In genomic region chr5:58582411-58583393, GRCh38 we compare ENCODE assay signal across 8 cellular contexts. TPM values are rescaled to one million over a fixed set of nuclear protein-coding genes. Genes with fewer than 3 reads are reported as not detected.
DNase-seq lines count a peak whose midpoint lies in the region; ATAC-seq and TF ChIP-seq lines count a peak whose summit lies in the region.

TSS of gene RAB3C (plus strand) at chr5:58583075. CDS start at chr5:58583209, 134 bp downstream.

- peak; percentile 98 for ATAC-seq in HG03571 (IDR thresholded peaks at IDR 0.05; ENCODE audit: unreplicated experiment)
- ATAC-seq in stimulated activated naive CD8-positive, alpha-beta T cell treated with anti-CD3 and anti-CD28 coated beads, Interleukin-15, amount 100 ng/mL, for 72 hours, result peak; percentile 99

- TF ChIP-seq CTCF in GM20000 (IDR thresholded peaks at IDR 0.05; ENCODE audit: extremely low read depth, missing control alignments), result no peak
- no peak for TF ChIP-seq CTCF in fibroblast of pulmonary artery (IDR thresholded peaks at IDR 0.05; ENCODE audit: low read length, missing control alignments)

- no peaks in the 10 kb centered on the region for H3K9me3 Mint-ChIP-seq in activated T-helper 1 cell treated with anti-CD3 and anti-CD28 coated beads, Interleukin-12 subunit alpha, Interleukin-12 subunit beta, Interleukin-2, Interleukin-4 antibody, amounts not matched to agents 30 ng/mL and 10 ng/mL and 1 ng/mL, durations not matched to agents 14 hours and 24 hours and 36 hours
- no peaks in the 10 kb centered on the region for H3K9me3 Mint-ChIP-seq in stimulated activated naive CD8-positive, alpha-beta T cell treated with anti-CD3 and anti-CD28 coated beads, Interleukin-15, amount 100 ng/mL, for 72 hours

- H3K4me1 Mint-ChIP-seq in activated T-helper 1 cell treated with anti-CD3 and anti-CD28 coated beads, Interleukin-12 subunit alpha, Interleukin-12 subunit beta, Interleukin-2, Interleukin-4 antibody, amounts not matched to agents 30 ng/mL and 10 ng/mL and 1 ng/mL, durations not matched to agents 14 hours and 24 hours and 36 hours (ENCODE audit: low read depth), result peaks cover 12% of the 10 kb centered on the region
- peaks cover 18% of the 10 kb centered on the region for H3K4me1 Mint-ChIP-seq in stimulated activated naive CD8-positive, alpha-beta T cell treated with anti-CD3 and anti-CD28 coated beads, Interleukin-15, amount 100 ng/mL, for 72 hours

- H3K27ac Mint-ChIP-seq in activated T-helper 1 cell treated with anti-CD3 and anti-CD28 coated beads, Interleukin-12 subunit alpha, Interleukin-12 subunit beta, Interleukin-2, Interleukin-4 antibody, amounts not matched to agents 30 ng/mL and 10 ng/mL and 1 ng/mL, durations not matched to agents 14 hours and 24 hours and 36 hours, result no peak within 1 kb of the TSS
- no peak within 1 kb of the TSS for H3K27ac Mint-ChIP-seq in stimulated activated naive CD8-positive, alpha-beta T cell treated with anti-CD3 and anti-CD28 coated beads, Interleukin-15, amount 100 ng/mL, for 72 hours

- peaks cover 37% of the 10 kb centered on the region for H3K27me3 Mint-ChIP-seq in activated T-helper 1 cell treated with anti-CD3 and anti-CD28 coated beads, Interleukin-12 subunit alpha, Interleukin-12 subunit beta, Interleukin-2, Interleukin-4 antibody, amounts not matched to agents 30 ng/mL and 10 ng/mL and 1 ng/mL, durations not matched to agents 14 hours and 24 hours and 36 hours (ENCODE audit: insufficient read depth)
- H3K27me3 Mint-ChIP-seq in stimulated activated naive CD8-positive, alpha-beta T cell treated with anti-CD3 and anti-CD28 coated beads, Interleukin-15, amount 100 ng/mL, for 72 hours, result peaks cover 47% of the 10 kb centered on the region

- H3K4me3 ChIP-seq in fibroblast of pulmonary artery (replicated peaks; ENCODE audit: low read depth, low read length), result peak within 1 kb of the TSS; percentile 69

- no peaks in the 10 kb centered on the region for H3K36me3 Mint-ChIP-seq in activated T-helper 1 cell treated with anti-CD3 and anti-CD28 coated beads, Interleukin-12 subunit alpha, Interleukin-12 subunit beta, Interleukin-2, Interleukin-4 antibody, amounts not matched to agents 30 ng/mL and 10 ng/mL and 1 ng/mL, durations not matched to agents 14 hours and 24 hours and 36 hours (ENCODE audit: low read depth)

- intact Hi-C loops in activated T-helper 1 cell treated with anti-CD3 and anti-CD28 coated beads, Interleukin-12 subunit alpha, Interleukin-12 subunit beta, Interleukin-2, Interleukin-4 antibody, amounts not matched to agents 30 ng/mL and 10 ng/mL and 1 ng/mL, durations not matched to agents 14 hours and 24 hours and 36 hours (cut with micrococcal nuclease), result no loop called here

- DNase-seq in D341Med (ENCODE audit: low spot score) (peak; percentile 92), GM20000 (ENCODE audit: low spot score) (peak; percentile 88), NCI-H748 treated with DMSO at 0.1 percent for 48 hours (lab: John Stamatoyannopoulos, UW) (peak; percentile 92), fibroblast of pulmonary artery (ENCODE audit: low read depth) (peak; percentile 94), myocyte (ENCODE audit: low read depth) (peak; percentile 95)
- peak; percentile 43 for DNase-seq in activated T-helper 1 cell treated with anti-CD3 and anti-CD28 coated beads, Interleukin-12 subunit alpha, Interleukin-12 subunit beta, Interleukin-2, Interleukin-4 antibody, amounts not matched to agents 30 ng/mL and 10 ng/mL and 1 ng/mL, durations not matched to agents 14 hours and 24 hours and 36 hours (ENCODE audit: low spot score)
- DNase-seq in stimulated activated naive CD8-positive, alpha-beta T cell treated with anti-CD3 and anti-CD28 coated beads, Interleukin-15, amount 100 ng/mL, for 72 hours, result peak; percentile 49 to 58

- H3K4me3 Mint-ChIP-seq in activated T-helper 1 cell treated with anti-CD3 and anti-CD28 coated beads, Interleukin-12 subunit alpha, Interleukin-12 subunit beta, Interleukin-2, Interleukin-4 antibody, amounts not matched to agents 30 ng/mL and 10 ng/mL and 1 ng/mL, durations not matched to agents 14 hours and 24 hours and 36 hours, result peak within 1 kb of the TSS; percentile 69
- peak within 1 kb of the TSS; percentile 75 to 84 for H3K4me3 Mint-ChIP-seq in stimulated activated naive CD8-positive, alpha-beta T cell treated with anti-CD3 and anti-CD28 coated beads, Interleukin-15, amount 100 ng/mL, for 72 hours

RNA-seq across cellular contexts. Expression of gene RAB3C, which starts in this region (rescaled TPM):
- not detected in 2 replicates for total RNA-seq in activated T-helper 1 cell treated with anti-CD3 and anti-CD28 coated beads, Interleukin-12 subunit alpha, Interleukin-12 subunit beta, Interleukin-2, Interleukin-4 antibody, amounts not matched to agents 30 ng/mL and 10 ng/mL and 1 ng/mL, durations not matched to agents 14 hours and 24 hours and 36 hours
- total RNA-seq in myocyte, result not detected in 2 replicates
- polyA plus RNA-seq in myocyte (2012), result not detected

Comparison
In these comparisons a context has a peak if more than half of its experiments do, and no peak if none do; other contexts are left out.
1. Peak in every context shown above with its lines: DNase-seq, ATAC-seq and H3K4me3 ChIP-seq.
2. Peak in DNase-seq in activated T-helper 1 cell treated with anti-CD3 and anti-CD28 coated beads, Interleukin-12 subunit alpha, Interleukin-12 subunit beta, Interleukin-2, Interleukin-4 antibody, amounts not matched to agents 30 ng/mL and 10 ng/mL and 1 ng/mL, durations not matched to agents 14 hours and 24 hours and 36 hours; RNA of the gene not detected or under 1 TPM.
3. Peak in DNase-seq in myocyte; RNA of the gene not detected or under 1 TPM.
4. DNase-seq: peak in every context shown above with its lines; median percentile 95 in myocyte; 94 in fibroblast of pulmonary artery; 92 in D341Med; 92 in NCI-H748 treated with DMSO at 0.1 percent for 48 hours; 88 in GM20000; 54 in stimulated activated naive CD8-positive, alpha-beta T cell treated with anti-CD3 and anti-CD28 coated beads, Interleukin-15, amount 100 ng/mL, for 72 hours; 43 in activated T-helper 1 cell treated with anti-CD3 and anti-CD28 coated beads, Interleukin-12 subunit alpha, Interleukin-12 subunit beta, Interleukin-2, Interleukin-4 antibody, amounts not matched to agents 30 ng/mL and 10 ng/mL and 1 ng/mL, durations not matched to agents 14 hours and 24 hours and 36 hours.